ENCODE assay signal across 10 cellular contexts in the genomic region with DNA sequence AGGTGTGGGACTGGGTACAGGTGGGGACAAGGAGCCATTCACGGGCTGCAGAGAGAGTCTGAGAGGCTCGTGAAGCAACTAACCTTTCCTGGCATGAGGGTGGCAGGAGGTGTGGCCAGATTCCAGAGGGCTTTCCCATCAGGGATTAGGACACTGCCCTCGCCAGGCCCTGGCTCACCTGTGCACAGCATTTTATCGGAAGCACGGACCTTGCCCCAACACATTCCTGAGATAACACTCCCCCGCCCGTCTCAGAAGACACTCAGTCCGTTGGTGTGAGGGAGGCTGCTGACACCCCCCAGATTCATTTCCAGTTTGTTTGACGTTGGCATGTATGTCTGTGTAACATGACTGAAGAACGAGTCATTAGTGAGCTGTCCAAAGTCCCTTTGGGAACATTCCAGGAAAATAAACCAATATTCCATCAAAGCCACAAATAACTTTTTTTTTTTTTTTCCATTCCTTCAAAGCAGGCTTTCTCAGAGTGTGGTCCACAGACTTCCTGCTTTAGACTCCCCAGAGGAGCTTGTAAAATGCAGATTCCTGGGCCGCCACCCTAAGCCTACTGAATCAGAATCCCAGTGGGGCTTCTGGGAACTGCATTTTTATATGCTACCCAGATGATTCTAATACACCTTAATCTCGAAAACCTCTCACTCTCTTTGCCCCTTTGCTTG. TPM values are rescaled to one million over a fixed set of nuclear protein-coding genes. Genes with fewer than 3 reads are reported as not detected.
DNase-seq lines count a peak whose midpoint lies in the region; ATAC-seq, FAIRE-seq and TF ChIP-seq lines count a peak whose summit lies in the region.
"Had no signal": no experiment of that assay in that cellular context is flagged by ENCODE, and none has a peak within 500 bp of the region (broad histone marks: within the 10 kb centered on the region; RNA-seq: fewer than 3 reads in every experiment).

No MANE protein-coding gene starts in this region.

- no CpG with 5 or more reads among the region's 12 CpGs for WGBS in trophoblast cell (ENCODE audit: extremely low coverage, insufficient coverage, insufficient read length)

- H3K23ac ChIP-seq in trophoblast cell (ENCODE audit: low read length) = no peak overlapping the region

- H2AFZ ChIP-seq in trophoblast cell (ENCODE audit: insufficient read depth, low read length, poor library complexity) = no peak overlapping the region

- no peaks in the 10 kb centered on the region for H3K9me3 ChIP-seq in trophoblast cell (ENCODE audit: insufficient read depth, low read depth, low read length)
- H3K9me3 ChIP-seq: heart left ventricle had no signal

- H3K4ac ChIP-seq in trophoblast cell (ENCODE audit: low read depth, low read length) = peak overlapping the region; percentile 44

- peak overlapping the region; percentile 42 for H4K8ac ChIP-seq in trophoblast cell (ENCODE audit: low read depth, low read length)

- H3K27me3 ChIP-seq in trophoblast cell (ENCODE audit: insufficient read depth, low read length) = no peaks in the 10 kb centered on the region

- CTCF ChIA-PET in RWPE1 (lab: Yijun Ruan, JAX) (interaction anchor here (0.5 to 1.1 kb wide), 4 partner anchors 13 to 97 kb away, joined by 3 to 6 read pairs (median 6); no protein-coding TSS in a partner anchor), GM10248 (lab: Yijun Ruan, JAX) (interaction anchor here (1.1 kb wide), 1 partner anchor 12 kb away, joined by 3 read pairs; no protein-coding TSS in a partner anchor)

- peak overlapping the region; percentile 94 for H2AK5ac ChIP-seq in trophoblast cell (ENCODE audit: low read length)

- no peak for ATAC-seq in HG03135 (IDR thresholded peaks at IDR 0.05; ENCODE audit: unreplicated experiment)
- no peak for ATAC-seq in stimulated activated effector memory CD8-positive, alpha-beta T cell treated with anti-CD3 and anti-CD28 coated beads, Interleukin-12 subunit alpha, Interleukin-12 subunit beta, amount 100 ng/mL, for 72 hours
- ATAC-seq: heart left ventricle had no signal

- H3K4me3 ChIP-seq in fibroblast of villous mesenchyme (ENCODE audit: low read depth, low read length) (no peak overlapping the region), trophoblast cell (ENCODE audit: low read depth, low read length) (no peak overlapping the region)
- H3K4me3 ChIP-seq: heart left ventricle had no signal

- H3K36me3 Mint-ChIP-seq in stimulated activated effector memory CD8-positive, alpha-beta T cell treated with anti-CD3 and anti-CD28 coated beads, Interleukin-12 subunit alpha, Interleukin-12 subunit beta, amount 100 ng/mL, for 72 hours = no peaks in the 10 kb centered on the region

- no peak overlapping the region for H3K4me3 Mint-ChIP-seq in stimulated activated effector memory CD8-positive, alpha-beta T cell treated with anti-CD3 and anti-CD28 coated beads, Interleukin-12 subunit alpha, Interleukin-12 subunit beta, amount 100 ng/mL, for 72 hours

- no peak overlapping the region for H4K12ac ChIP-seq in trophoblast cell (ENCODE audit: low read depth, low read length)

- POLR2A ChIA-PET in RWPE1 (lab: Yijun Ruan, JAX; ENCODE audit: low non-redundant PET) = no interaction called here
- POLR2A ChIA-PET in GM10248 (lab: Yijun Ruan, JAX) = no interaction called here

- no peak overlapping the region for H3K9ac ChIP-seq in trophoblast cell (ENCODE audit: low read length)

- peak overlapping the region; percentile 96 for H4K91ac ChIP-seq in trophoblast cell (ENCODE audit: low read depth, low read length)

- no peak overlapping the region for H3K27ac Mint-ChIP-seq in stimulated activated effector memory CD8-positive, alpha-beta T cell treated with anti-CD3 and anti-CD28 coated beads, Interleukin-12 subunit alpha, Interleukin-12 subunit beta, amount 100 ng/mL, for 72 hours

- H3K4me2 ChIP-seq in trophoblast cell (ENCODE audit: low read length) = peak overlapping the region; percentile 33

- H3K27ac ChIP-seq in RWPE1 (peak overlapping the region; percentile 74), trophoblast cell (ENCODE audit: low read depth, low read length) (peak overlapping the region; percentile 89)
- H3K27ac ChIP-seq: heart left ventricle had no signal

- H3K4me1 ChIP-seq in trophoblast cell (ENCODE audit: control insufficient read depth in 1 of 2, insufficient read depth in 2 of 2, low read length in 2 of 2) = peaks cover 31 to 39% of the 10 kb centered on the region in 2 experiments
- H3K4me1 ChIP-seq: heart left ventricle had no signal

- DNase-seq in RWPE1 (ENCODE audit: low spot score) = peak; percentile 96
- DNase-seq in fibroblast of villous mesenchyme (ENCODE audit: low read depth) = peak; percentile 55
- peak; percentile 92 to 95 for DNase-seq in trophoblast cell
- no peak for DNase-seq in stimulated activated effector memory CD8-positive, alpha-beta T cell treated with anti-CD3 and anti-CD28 coated beads, Interleukin-12 subunit alpha, Interleukin-12 subunit beta, amount 100 ng/mL, for 72 hours (ENCODE audit: low spot score in 2 of 2)
- no peak for DNase-seq in NCI-H69 (lab: John Stamatoyannopoulos, UW)
- no peak for DNase-seq in GM10248 (ENCODE audit: extremely low spot score)
- DNase-seq: heart left ventricle, NCI-H526 had no signal

- peaks cover 23% of the 10 kb centered on the region for H3K79me1 ChIP-seq in trophoblast cell (ENCODE audit: low read length)

- H3K9me3 Mint-ChIP-seq in stimulated activated effector memory CD8-positive, alpha-beta T cell treated with anti-CD3 and anti-CD28 coated beads, Interleukin-12 subunit alpha, Interleukin-12 subunit beta, amount 100 ng/mL, for 72 hours = no peaks in the 10 kb centered on the region

- H3K18ac ChIP-seq in trophoblast cell (ENCODE audit: low read length) = peak overlapping the region; percentile 57

- no peaks in the 10 kb centered on the region for H3K4me1 Mint-ChIP-seq in stimulated activated effector memory CD8-positive, alpha-beta T cell treated with anti-CD3 and anti-CD28 coated beads, Interleukin-12 subunit alpha, Interleukin-12 subunit beta, amount 100 ng/mL, for 72 hours

- H2BK120ac ChIP-seq in trophoblast cell (ENCODE audit: insufficient read depth, low read length, poor library complexity) = peak overlapping the region; percentile 62

- H2BK12ac ChIP-seq in trophoblast cell (ENCODE audit: low read length) = peak overlapping the region; percentile 99

- H3K79me2 ChIP-seq in trophoblast cell (ENCODE audit: control insufficient read depth, insufficient read depth, low read length, poor library complexity) = peaks cover 10% of the 10 kb centered on the region

- peak overlapping the region; percentile 77 for H3K14ac ChIP-seq in trophoblast cell (ENCODE audit: low read length)

- peak; percentile 17 for FAIRE-seq in G401.6 (lab: Jason Lieb, UNC)

- TF ChIP-seq CTCF in RWPE1 (conservative IDR thresholded peaks at IDR 0.05; ENCODE audit: low read depth) (no peak), fibroblast of villous mesenchyme (IDR thresholded peaks at IDR 0.05; ENCODE audit: insufficient read depth, low read depth, low read length) (no peak), GM10248 (IDR thresholded peaks at IDR 0.05; ENCODE audit: control extremely low read depth, extremely low read depth, low read depth, missing control alignments) (no peak)

- no peaks in the 10 kb centered on the region for H3K36me3 ChIP-seq in trophoblast cell (ENCODE audit: control insufficient read depth in 1 of 2, insufficient read depth in 2 of 2, low read length in 2 of 2)
- H3K36me3 ChIP-seq: heart left ventricle had no signal

- peak overlapping the region; percentile 82 for H2BK5ac ChIP-seq in trophoblast cell (ENCODE audit: low read depth, low read length, poor library complexity)

RNA-seq across cellular contexts. Expression of a gene that starts 23.4 kb away (rescaled TPM):
- 0.32 and 2.2 TPM in 2 replicates for total RNA-seq in fibroblast of villous mesenchyme
- 48.1 and 48.6 TPM in 2 replicates for polyA plus RNA-seq in trophoblast cell (2013)

Comparison
In these comparisons a context has a peak if more than half of its experiments do, and no peak if none do; other contexts are left out.
1. DNase-seq: peak in RWPE1 (single experiment), fibroblast of villous mesenchyme (single experiment) and trophoblast cell (2 of 2); none in stimulated activated effector memory CD8-positive, alpha-beta T cell treated with anti-CD3 and anti-CD28 coated beads, Interleukin-12 subunit alpha, Interleukin-12 subunit beta, amount 100 ng/mL, for 72 hours (0 of 2), NCI-H69 (single experiment) and GM10248 (single experiment).